11 cellular contexts compared by ENCODE assay signal in the genomic region with DNA sequence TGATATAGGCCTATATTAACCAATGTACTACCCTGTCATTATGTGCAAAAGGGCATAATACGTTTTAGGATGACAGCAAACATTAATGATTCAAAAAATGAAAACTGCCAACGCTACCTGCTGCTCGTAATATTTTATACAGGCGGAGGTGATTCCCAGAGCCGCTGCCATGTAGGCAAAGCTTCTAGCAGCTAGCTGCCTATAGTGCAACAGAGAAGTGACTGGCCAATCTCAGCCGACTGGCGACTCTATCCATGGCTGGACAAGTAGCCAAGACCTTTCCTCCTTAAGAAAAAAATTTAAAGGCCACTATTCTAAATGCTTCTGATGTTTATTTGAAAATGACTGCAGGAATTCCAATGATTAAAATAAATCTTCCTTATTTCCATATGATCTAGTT. TPM values are rescaled to one million over a fixed set of nuclear protein-coding genes. Genes with fewer than 3 reads are reported as not detected.
DNase-seq lines count a peak whose midpoint lies in the region; ATAC-seq and TF ChIP-seq lines count a peak whose summit lies in the region.
"Had no signal": no experiment of that assay in that cellular context is flagged by ENCODE, and none has a peak within 500 bp of the region (broad histone marks: within the 10 kb centered on the region; RNA-seq: fewer than 3 reads in every experiment).

No MANE protein-coding gene starts in this region.

- H3K36me3 ChIP-seq in Peyer's patch (no peaks in the 10 kb centered on the region), esophagus squamous epithelium (no peaks in the 10 kb centered on the region), muscle layer of colon (ENCODE audit: insufficient read depth, low read length) (no peaks in the 10 kb centered on the region), thyroid gland (no peaks in the 10 kb centered on the region), WERI-Rb-1 (no peaks in the 10 kb centered on the region)

- H3K27ac Mint-ChIP-seq in stimulated activated naive CD8-positive, alpha-beta T cell treated with anti-CD3 and anti-CD28 coated beads, Interleukin-15, amount 100 ng/mL, for 72 hours = no peak overlapping the region
- H3K27ac Mint-ChIP-seq: activated T-helper 1 cell treated with anti-CD3 and anti-CD28 coated beads, Interleukin-12 subunit alpha, Interleukin-12 subunit beta, Interleukin-2, Interleukin-4 antibody, amounts not matched to agents 30 ng/mL and 10 ng/mL and 1 ng/mL, durations not matched to agents 14 hours and 24 hours and 36 hours had no signal

- H3K27me3 ChIP-seq in Peyer's patch (no peaks in the 10 kb centered on the region), esophagus squamous epithelium (no peaks in the 10 kb centered on the region), muscle layer of colon (ENCODE audit: control insufficient read depth in 1 of 2, insufficient read depth in 2 of 2, low read length in 2 of 2) (no peaks in the 10 kb centered on the region), thyroid gland (no peaks in the 10 kb centered on the region), WERI-Rb-1 (ENCODE audit: insufficient read depth, low read depth, severe bottlenecking) (no peaks in the 10 kb centered on the region)

- no peak overlapping the region for H3K4me3 Mint-ChIP-seq in stimulated activated naive CD8-positive, alpha-beta T cell treated with anti-CD3 and anti-CD28 coated beads, Interleukin-15, amount 100 ng/mL, for 72 hours
- H3K4me3 Mint-ChIP-seq: activated T-helper 1 cell treated with anti-CD3 and anti-CD28 coated beads, Interleukin-12 subunit alpha, Interleukin-12 subunit beta, Interleukin-2, Interleukin-4 antibody, amounts not matched to agents 30 ng/mL and 10 ng/mL and 1 ng/mL, durations not matched to agents 14 hours and 24 hours and 36 hours had no signal

- peaks cover 0 to 4% (median 0%) of the 10 kb centered on the region in 4 donors for H3K4me1 ChIP-seq in Peyer's patch
- peaks cover 4 to 78% (median 12%) of the 10 kb centered on the region in 3 donors for H3K4me1 ChIP-seq in esophagus squamous epithelium
- H3K4me1 ChIP-seq in muscle layer of colon (ENCODE audit: insufficient read depth, low read length) = peaks cover 26% of the 10 kb centered on the region
- H3K4me1 ChIP-seq in thyroid gland = peaks cover 24 to 39% of the 10 kb centered on the region in 2 donors

- WGBS in esophagus squamous epithelium, 2 donors = 57 to 76% methylated on average over 7 of the region's 7 CpGs
- 30 to 39% methylated on average over 7 of the region's 7 CpGs for WGBS in thyroid gland, 2 donors

- H3K4me3 ChIP-seq in Peyer's patch (peak overlapping the region in 3 of 4 donors; percentile 31 to 61 (median 59)), esophagus squamous epithelium (peak overlapping the region; percentile 30 to 63 (median 47)), muscle layer of colon (ENCODE audit: low read depth in 1 of 2, low read length in 2 of 2) (peak overlapping the region; percentile 24 to 78), thyroid gland (replicated peaks in 1 of 3) (peak overlapping the region; percentile 50 to 83 (median 52)), WERI-Rb-1 (ENCODE audit: low read depth, low read length) (no peak overlapping the region)

- H3K4me1 Mint-ChIP-seq in stimulated activated naive CD8-positive, alpha-beta T cell treated with anti-CD3 and anti-CD28 coated beads, Interleukin-15, amount 100 ng/mL, for 72 hours = peaks cover 19% of the 10 kb centered on the region

- TF ChIP-seq CTCF in Peyer's patch (IDR thresholded peaks at IDR 0.05) = no peak
- TF ChIP-seq CTCF in esophagus squamous epithelium (IDR thresholded peaks at IDR 0.05) = no peak
- no peak for TF ChIP-seq CTCF in thyroid gland (IDR thresholded peaks at IDR 0.05)
- no peak for TF ChIP-seq CTCF in WERI-Rb-1 (IDR thresholded peaks at IDR 0.05; ENCODE audit: low read depth, low read length)

- no peaks in the 10 kb centered on the region for H3K9me3 Mint-ChIP-seq in stimulated activated naive CD8-positive, alpha-beta T cell treated with anti-CD3 and anti-CD28 coated beads, Interleukin-15, amount 100 ng/mL, for 72 hours
- H3K9me3 Mint-ChIP-seq: activated T-helper 1 cell treated with anti-CD3 and anti-CD28 coated beads, Interleukin-12 subunit alpha, Interleukin-12 subunit beta, Interleukin-2, Interleukin-4 antibody, amounts not matched to agents 30 ng/mL and 10 ng/mL and 1 ng/mL, durations not matched to agents 14 hours and 24 hours and 36 hours had no signal

- no peak for ATAC-seq in stimulated activated naive CD8-positive, alpha-beta T cell treated with anti-CD3 and anti-CD28 coated beads, Interleukin-15, amount 100 ng/mL, for 72 hours
- ATAC-seq: HCT116 had no signal

- intact Hi-C loops in esophagus squamous epithelium (cut with DNase I) (no loop called here), thyroid gland (cut with DNase I) (no loop called here)

- DNase-seq in Peyer's patch = peak in 1 of 3 donors; percentile 52
- no peak for DNase-seq in esophagus squamous epithelium (lab: John Stamatoyannopoulos, UW)
- DNase-seq in thyroid gland = peak; percentile 59 to 68
- no peak for DNase-seq in occipital lobe (lab: John Stamatoyannopoulos, UW)
- DNase-seq in AG08395 (ENCODE audit: low spot score) = no peak
- DNase-seq in stimulated activated naive CD8-positive, alpha-beta T cell treated with anti-CD3 and anti-CD28 coated beads, Interleukin-15, amount 100 ng/mL, for 72 hours = no peak
- DNase-seq in WERI-Rb-1 = no peak
- DNase-seq: NCI-H1436 had no signal

- H3K9me3 ChIP-seq in Peyer's patch (no peaks in the 10 kb centered on the region), esophagus squamous epithelium (no peaks in the 10 kb centered on the region), muscle layer of colon (ENCODE audit: low read length) (no peaks in the 10 kb centered on the region), thyroid gland (no peaks in the 10 kb centered on the region), WERI-Rb-1 (ENCODE audit: severe bottlenecking) (no peaks in the 10 kb centered on the region)

- H3K27ac ChIP-seq in Peyer's patch (peak overlapping the region in 2 of 4 donors; percentile 77 to 78), esophagus squamous epithelium (peak overlapping the region in 3 of 4 donors; percentile 40 to 83 (median 75)), muscle layer of colon (ENCODE audit: low read depth, low read length) (peak overlapping the region; percentile 89), thyroid gland (peak overlapping the region; percentile 87 to 98 (median 95)), WERI-Rb-1 (no peak overlapping the region)

- peaks cover 38% of the 10 kb centered on the region for H3K27me3 Mint-ChIP-seq in stimulated activated naive CD8-positive, alpha-beta T cell treated with anti-CD3 and anti-CD28 coated beads, Interleukin-15, amount 100 ng/mL, for 72 hours

- peak overlapping the region; percentile 52 for H3K9ac ChIP-seq in muscle layer of colon (ENCODE audit: low read length)

- TF ChIP-seq POLR2A in Peyer's patch (IDR thresholded peaks at IDR 0.05) (no peak), esophagus squamous epithelium (IDR thresholded peaks at IDR 0.05) (no peak), thyroid gland (IDR thresholded peaks at IDR 0.05) (no peak)

RNA-seq across cellular contexts. Expression of gene PPARGC1A, which starts 1.9 kb away (rescaled TPM):
- total RNA-seq in Peyer's patch (100 to 1,000 TPM in 1 of 4 donors, 10 to 100 TPM in 3; 53.6 to 106 (median 66.0) TPM), esophagus squamous epithelium (1 to 10 TPM in 3 of 4 donors, under 1 TPM in 1; 0.75 to 4.0 (median 1.4) TPM), thyroid gland (100 to 1,000 TPM in 2 of 4 donors, 10 to 100 TPM in 2; 58.5 to 128 (median 96.2) TPM), occipital lobe (5.5 TPM)
- total RNA-seq: activated T-helper 1 cell treated with anti-CD3 and anti-CD28 coated beads, Interleukin-12 subunit alpha, Interleukin-12 subunit beta, Interleukin-2, Interleukin-4 antibody, amounts not matched to agents 30 ng/mL and 10 ng/mL and 1 ng/mL, durations not matched to agents 14 hours and 24 hours and 36 hours had no signal

Comparison
In these comparisons a context has a peak if more than half of its experiments do, and no peak if none do; other contexts are left out.
1. DNase-seq: peak in thyroid gland (2 of 2); none in esophagus squamous epithelium (single experiment), occipital lobe (single experiment), AG08395 (single experiment), stimulated activated naive CD8-positive, alpha-beta T cell treated with anti-CD3 and anti-CD28 coated beads, Interleukin-15, amount 100 ng/mL, for 72 hours (0 of 2) and WERI-Rb-1 (single experiment).